9 cellular contexts compared by ENCODE assay signal in the genomic region with DNA sequence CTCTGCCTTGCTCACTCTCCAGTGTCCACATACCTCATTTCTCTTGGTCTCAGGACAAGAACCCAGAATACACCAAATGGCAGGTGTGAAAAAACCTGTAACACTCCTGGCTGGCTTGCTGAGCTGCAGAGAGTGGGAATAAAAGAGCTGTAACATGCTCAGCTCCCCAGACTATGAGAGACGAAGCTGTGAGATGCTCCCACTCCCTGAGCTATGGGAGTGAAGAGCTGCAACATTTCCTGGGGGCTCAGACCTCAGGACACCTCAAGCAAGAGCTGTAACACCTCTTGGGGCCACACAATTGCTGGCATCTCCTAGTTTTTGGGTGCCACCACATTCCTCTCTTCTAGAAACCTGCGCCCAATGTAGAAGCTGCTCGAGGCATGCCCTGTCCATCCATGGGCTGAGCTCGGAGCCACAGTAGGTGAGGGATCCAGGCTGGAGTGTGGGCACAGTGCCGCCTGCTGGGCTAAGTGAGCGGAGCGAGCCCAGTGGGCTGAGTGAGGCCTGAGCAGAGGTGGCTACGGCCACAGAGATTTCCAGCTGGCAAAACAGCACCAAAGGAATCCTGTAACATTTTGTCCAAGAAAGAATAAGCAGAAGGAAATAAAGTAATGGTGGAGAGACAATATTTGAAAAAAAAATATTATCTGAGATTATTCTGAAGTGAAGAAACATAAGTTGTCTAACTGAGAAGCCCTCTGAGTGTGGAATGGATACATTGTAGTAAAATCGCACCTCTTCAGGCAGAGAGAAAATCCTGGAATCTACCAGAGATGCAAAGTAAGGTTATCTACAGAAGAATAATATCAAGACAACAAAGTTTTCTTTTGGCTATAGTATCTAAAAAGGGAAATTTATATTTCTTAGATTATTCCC.
A peak's percentile ranks its signal among the peaks of the same experiment; 100 is the strongest.
DNase-seq lines count a peak whose midpoint lies in the region; ATAC-seq and TF ChIP-seq lines count a peak whose summit lies in the region.
"Had no signal": no experiment of that assay in that cellular context is flagged by ENCODE, and none has a peak within 500 bp of the region (broad histone marks: within the 10 kb centered on the region; RNA-seq: fewer than 3 reads in every experiment).

No MANE protein-coding gene starts in this region.

- H3K27me3 Mint-ChIP-seq in WTC11 (ENCODE audit: low read depth), result peaks cover 4% of the 10 kb centered on the region; the same call in 1 of the 2 replicates

- H3K4me3 ChIP-seq in right lobe of liver, result no peak overlapping the region

- 47% methylated on average over 8 of the region's 9 CpGs for WGBS in right lobe of liver (ENCODE audit: insufficient coverage, low coverage, low lambda C conversion rate, missing lambda C conversion rate)

- peak; percentile 64 for TF ChIP-seq CTCF in WTC11 (IDR thresholded peaks at IDR 0.05)
- TF ChIP-seq CTCF in right lobe of liver (IDR thresholded peaks at IDR 0.05), result peak; percentile 50 to 69 (median 52)

- no peak overlapping the region for H3K27ac Mint-ChIP-seq in WTC11

- intact Hi-C loops in right lobe of liver (cut with DNase I), result no loop called here

- no peaks in the 10 kb centered on the region for H3K9me3 Mint-ChIP-seq in WTC11

- no peaks in the 10 kb centered on the region for H3K36me3 Mint-ChIP-seq in WTC11

- H3K4me3 Mint-ChIP-seq in WTC11, result no peak overlapping the region

- no peak overlapping the region for H3K27ac ChIP-seq in right lobe of liver
- H3K27ac ChIP-seq: parathyroid adenoma had no signal

- DNase-seq in DMS 273 (lab: John Stamatoyannopoulos, UW; ENCODE audit: unreplicated experiment) (peak; percentile 63), DMS 273 treated with DMSO at 0.1 percent for 48 hours (lab: John Stamatoyannopoulos, UW) (no peak), WTC11 (ENCODE audit: low spot score) (peak; percentile 79), right lobe of liver (peak in 2 of 3 donors; percentile 56 to 61), NCI-H1436 treated with DMSO at 0.1 percent for 48 hours (lab: John Stamatoyannopoulos, UW) (no peak), NCI-H1105 (lab: John Stamatoyannopoulos, UW) (no peak)
- DNase-seq in activated naive CD4-positive, alpha-beta T cell treated with anti-CD3 and anti-CD28 coated beads, Interleukin-2, amount 50 U/mL, for 16 hours, result no peak

- H3K4me1 Mint-ChIP-seq in WTC11, result no peaks in the 10 kb centered on the region

- no peaks in the 10 kb centered on the region for H3K9me3 ChIP-seq in right lobe of liver

- no peaks in the 10 kb centered on the region for H3K27me3 ChIP-seq in right lobe of liver

- POLR2A ChIA-PET in WTC11 (lab: Charles Lee), result no interaction called here

- peak; percentile 76 for ATAC-seq in HG03342 (IDR thresholded peaks at IDR 0.05; ENCODE audit: unreplicated experiment)
- peak; percentile 100 for ATAC-seq in WTC11
- peak; percentile 92 to 98 (median 94) for ATAC-seq in right lobe of liver

- H3K4me1 ChIP-seq in right lobe of liver, result no peaks in the 10 kb centered on the region
- H3K4me1 ChIP-seq: parathyroid adenoma had no signal

- no peaks in the 10 kb centered on the region for H3K36me3 ChIP-seq in right lobe of liver

- CTCF ChIA-PET in WTC11 (lab: Charles Lee), result interaction anchor here (0.5 to 1.7 kb wide), 30 partner anchors 11 to 1759 kb away, joined by 3 to 18 read pairs (median 4); no protein-coding TSS in a partner anchor

- TF ChIP-seq POLR2A in right lobe of liver (IDR thresholded peaks at IDR 0.05), result no peak

TF ChIP-seq in WTC11, 78 proteins besides CTCF, POLR2A, EP300 and RAD21 (continues in another document):
- TF ChIP-seq NR2C2 (CRISPR knock-in tag; IDR thresholded peaks at IDR 0.05) (no peak), KAT7 (CRISPR knock-in tag; IDR thresholded peaks at IDR 0.05; ENCODE audit: borderline replicate concordance) (no peak), MYBL2 (CRISPR knock-in tag; IDR thresholded peaks at IDR 0.05) (no peak), NR1H2 (CRISPR knock-in tag; IDR thresholded peaks at IDR 0.05) (no peak), SMAD3 (CRISPR knock-in tag; IDR thresholded peaks at IDR 0.05; ENCODE audit: borderline replicate concordance) (no peak), CREB1 (CRISPR knock-in tag; IDR thresholded peaks at IDR 0.05) (no peak), RORB (CRISPR knock-in tag; IDR thresholded peaks at IDR 0.05) (no peak)
- TF ChIP-seq, protein P1, sequence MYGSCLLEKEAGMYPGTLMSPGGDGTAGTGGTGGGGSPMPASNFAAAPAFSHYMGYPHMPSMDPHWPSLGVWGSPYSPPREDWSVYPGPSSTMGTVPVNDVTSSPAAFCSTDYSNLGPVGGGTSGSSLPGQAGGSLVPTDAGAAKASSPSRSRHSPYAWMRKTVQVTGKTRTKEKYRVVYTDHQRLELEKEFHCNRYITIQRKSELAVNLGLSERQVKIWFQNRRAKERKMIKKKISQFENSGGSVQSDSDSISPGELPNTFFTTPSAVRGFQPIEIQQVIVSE (CRISPR knock-in tag; IDR thresholded peaks at IDR 0.05; ENCODE audit: borderline replicate concordance), result no peak
- TF ChIP-seq, protein P2, sequence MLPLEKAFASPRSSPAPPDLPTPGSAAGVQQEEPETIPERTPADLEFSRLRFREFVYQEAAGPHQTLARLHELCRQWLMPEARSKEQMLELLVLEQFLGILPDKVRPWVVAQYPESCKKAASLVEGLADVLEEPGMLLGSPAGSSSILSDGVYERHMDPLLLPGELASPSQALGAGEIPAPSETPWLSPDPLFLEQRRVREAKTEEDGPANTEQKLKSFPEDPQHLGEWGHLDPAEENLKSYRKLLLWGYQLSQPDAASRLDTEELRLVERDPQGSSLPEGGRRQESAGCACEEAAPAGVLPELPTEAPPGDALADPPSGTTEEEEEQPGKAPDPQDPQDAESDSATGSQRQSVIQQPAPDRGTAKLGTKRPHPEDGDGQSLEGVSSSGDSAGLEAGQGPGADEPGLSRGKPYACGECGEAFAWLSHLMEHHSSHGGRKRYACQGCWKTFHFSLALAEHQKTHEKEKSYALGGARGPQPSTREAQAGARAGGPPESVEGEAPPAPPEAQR (CRISPR knock-in tag; IDR thresholded peaks at IDR 0.05), result no peak
- TF ChIP-seq, protein P3, sequence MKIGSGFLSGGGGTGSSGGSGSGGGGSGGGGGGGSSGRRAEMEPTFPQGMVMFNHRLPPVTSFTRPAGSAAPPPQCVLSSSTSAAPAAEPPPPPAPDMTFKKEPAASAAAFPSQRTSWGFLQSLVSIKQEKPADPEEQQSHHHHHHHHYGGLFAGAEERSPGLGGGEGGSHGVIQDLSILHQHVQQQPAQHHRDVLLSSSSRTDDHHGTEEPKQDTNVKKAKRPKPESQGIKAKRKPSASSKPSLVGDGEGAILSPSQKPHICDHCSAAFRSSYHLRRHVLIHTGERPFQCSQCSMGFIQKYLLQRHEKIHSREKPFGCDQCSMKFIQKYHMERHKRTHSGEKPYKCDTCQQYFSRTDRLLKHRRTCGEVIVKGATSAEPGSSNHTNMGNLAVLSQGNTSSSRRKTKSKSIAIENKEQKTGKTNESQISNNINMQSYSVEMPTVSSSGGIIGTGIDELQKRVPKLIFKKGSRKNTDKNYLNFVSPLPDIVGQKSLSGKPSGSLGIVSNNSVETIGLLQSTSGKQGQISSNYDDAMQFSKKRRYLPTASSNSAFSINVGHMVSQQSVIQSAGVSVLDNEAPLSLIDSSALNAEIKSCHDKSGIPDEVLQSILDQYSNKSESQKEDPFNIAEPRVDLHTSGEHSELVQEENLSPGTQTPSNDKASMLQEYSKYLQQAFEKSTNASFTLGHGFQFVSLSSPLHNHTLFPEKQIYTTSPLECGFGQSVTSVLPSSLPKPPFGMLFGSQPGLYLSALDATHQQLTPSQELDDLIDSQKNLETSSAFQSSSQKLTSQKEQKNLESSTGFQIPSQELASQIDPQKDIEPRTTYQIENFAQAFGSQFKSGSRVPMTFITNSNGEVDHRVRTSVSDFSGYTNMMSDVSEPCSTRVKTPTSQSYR (CRISPR knock-in tag; IDR thresholded peaks at IDR 0.05), result no peak
- TF ChIP-seq, protein P4, sequence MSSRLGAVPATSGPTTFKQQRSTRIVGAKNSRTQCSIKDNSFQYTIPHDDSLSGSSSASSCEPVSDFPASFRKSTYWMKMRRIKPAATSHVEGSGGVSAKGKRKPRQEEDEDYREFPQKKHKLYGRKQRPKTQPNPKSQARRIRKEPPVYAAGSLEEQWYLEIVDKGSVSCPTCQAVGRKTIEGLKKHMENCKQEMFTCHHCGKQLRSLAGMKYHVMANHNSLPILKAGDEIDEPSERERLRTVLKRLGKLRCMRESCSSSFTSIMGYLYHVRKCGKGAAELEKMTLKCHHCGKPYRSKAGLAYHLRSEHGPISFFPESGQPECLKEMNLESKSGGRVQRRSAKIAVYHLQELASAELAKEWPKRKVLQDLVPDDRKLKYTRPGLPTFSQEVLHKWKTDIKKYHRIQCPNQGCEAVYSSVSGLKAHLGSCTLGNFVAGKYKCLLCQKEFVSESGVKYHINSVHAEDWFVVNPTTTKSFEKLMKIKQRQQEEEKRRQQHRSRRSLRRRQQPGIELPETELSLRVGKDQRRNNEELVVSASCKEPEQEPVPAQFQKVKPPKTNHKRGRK (CRISPR knock-in tag; IDR thresholded peaks at IDR 0.05; ENCODE audit: borderline replicate concordance), result no peak
- TF ChIP-seq, protein P5, sequence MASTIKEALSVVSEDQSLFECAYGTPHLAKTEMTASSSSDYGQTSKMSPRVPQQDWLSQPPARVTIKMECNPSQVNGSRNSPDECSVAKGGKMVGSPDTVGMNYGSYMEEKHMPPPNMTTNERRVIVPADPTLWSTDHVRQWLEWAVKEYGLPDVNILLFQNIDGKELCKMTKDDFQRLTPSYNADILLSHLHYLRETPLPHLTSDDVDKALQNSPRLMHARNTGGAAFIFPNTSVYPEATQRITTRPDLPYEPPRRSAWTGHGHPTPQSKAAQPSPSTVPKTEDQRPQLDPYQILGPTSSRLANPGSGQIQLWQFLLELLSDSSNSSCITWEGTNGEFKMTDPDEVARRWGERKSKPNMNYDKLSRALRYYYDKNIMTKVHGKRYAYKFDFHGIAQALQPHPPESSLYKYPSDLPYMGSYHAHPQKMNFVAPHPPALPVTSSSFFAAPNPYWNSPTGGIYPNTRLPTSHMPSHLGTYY (CRISPR knock-in tag; IDR thresholded peaks at IDR 0.05), result no peak
- TF ChIP-seq, protein P6, sequence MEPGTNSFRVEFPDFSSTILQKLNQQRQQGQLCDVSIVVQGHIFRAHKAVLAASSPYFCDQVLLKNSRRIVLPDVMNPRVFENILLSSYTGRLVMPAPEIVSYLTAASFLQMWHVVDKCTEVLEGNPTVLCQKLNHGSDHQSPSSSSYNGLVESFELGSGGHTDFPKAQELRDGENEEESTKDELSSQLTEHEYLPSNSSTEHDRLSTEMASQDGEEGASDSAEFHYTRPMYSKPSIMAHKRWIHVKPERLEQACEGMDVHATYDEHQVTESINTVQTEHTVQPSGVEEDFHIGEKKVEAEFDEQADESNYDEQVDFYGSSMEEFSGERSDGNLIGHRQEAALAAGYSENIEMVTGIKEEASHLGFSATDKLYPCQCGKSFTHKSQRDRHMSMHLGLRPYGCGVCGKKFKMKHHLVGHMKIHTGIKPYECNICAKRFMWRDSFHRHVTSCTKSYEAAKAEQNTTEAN (CRISPR knock-in tag; IDR thresholded peaks at IDR 0.05), result no peak
- TF ChIP-seq, protein P7, sequence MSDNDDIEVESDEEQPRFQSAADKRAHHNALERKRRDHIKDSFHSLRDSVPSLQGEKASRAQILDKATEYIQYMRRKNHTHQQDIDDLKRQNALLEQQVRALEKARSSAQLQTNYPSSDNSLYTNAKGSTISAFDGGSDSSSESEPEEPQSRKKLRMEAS (CRISPR knock-in tag; IDR thresholded peaks at IDR 0.05), result 0 out of 2 replicates have a peak, but pooled peaks have one; percentile 43

Comparison
In these comparisons a context has a peak if more than half of its experiments do, and no peak if none do; other contexts are left out.
1. DNase-seq: peak in DMS 273 (single experiment), WTC11 (single experiment) and right lobe of liver (2 of 3); none in DMS 273 treated with DMSO at 0.1 percent for 48 hours (single experiment), NCI-H1436 treated with DMSO at 0.1 percent for 48 hours (single experiment), NCI-H1105 (single experiment) and activated naive CD4-positive, alpha-beta T cell treated with anti-CD3 and anti-CD28 coated beads, Interleukin-2, amount 50 U/mL, for 16 hours (single experiment).
2. Peak in every context shown above with its lines, with median percentiles within 50 percentile points of each other: ATAC-seq.